1 cellular context compared by ENCODE assay signal in the genomic region with DNA sequence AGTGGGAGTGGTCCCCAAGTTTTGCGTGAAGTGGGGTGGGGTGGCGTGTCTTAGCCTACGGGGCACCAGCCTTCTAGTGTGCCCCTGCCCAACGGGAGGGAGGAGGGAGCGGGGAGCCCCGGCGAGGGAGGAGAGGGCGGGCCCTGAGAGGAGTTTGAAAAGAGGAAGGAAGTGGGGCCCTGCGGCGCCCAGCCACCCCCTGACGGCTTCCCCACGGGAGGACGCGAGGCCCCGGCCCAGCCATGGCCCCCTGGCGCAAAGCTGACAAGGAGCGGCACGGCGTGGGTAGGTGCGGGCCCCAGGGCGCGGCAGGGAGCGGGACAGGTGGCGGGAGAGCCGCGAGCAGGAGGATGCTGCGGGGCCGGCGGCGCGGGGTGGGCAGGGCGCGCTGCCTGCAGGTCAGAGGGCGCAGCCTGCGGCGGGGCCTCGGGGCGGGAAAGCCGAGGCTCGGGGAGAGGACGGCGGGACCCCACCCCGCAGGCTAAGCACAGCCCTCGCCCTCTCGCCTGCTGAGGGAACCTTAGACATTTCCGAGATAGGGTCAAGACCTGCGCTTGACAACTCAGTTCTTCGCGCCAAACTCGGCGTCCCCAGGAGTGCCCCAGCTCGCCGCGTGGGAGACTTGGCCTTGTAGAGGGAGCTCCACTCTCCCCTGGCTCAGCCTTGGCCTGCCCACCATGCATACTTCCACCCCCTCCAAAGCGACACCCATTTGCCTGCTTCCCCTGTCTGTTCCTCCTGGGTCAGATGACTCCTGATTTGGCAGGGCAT.
TF ChIP-seq lines count a peak whose summit lies in the region.

DOCK2 (plus strand) TSS at position 191 of the 771 bp plus-strand sequence; CDS start at position 243, 52 bp downstream.

TF ChIP-seq in WTC11, 78 proteins besides CTCF, POLR2A, EP300 and RAD21 (continued from another document and continues in another):
- no peak for TF ChIP-seq ATF6 (CRISPR knock-in tag; IDR thresholded peaks at IDR 0.05)
- TF ChIP-seq NFYB (CRISPR knock-in tag; conservative IDR thresholded peaks at IDR 0.05; ENCODE audit: low read depth), result no peak
- TF ChIP-seq TCF7 (CRISPR knock-in tag; IDR thresholded peaks at IDR 0.05; ENCODE audit: low read depth), result peak; percentile 69; the same call in 1 of the 2 replicates
- TF ChIP-seq ZNF263 (CRISPR knock-in tag; IDR thresholded peaks at IDR 0.05; ENCODE audit: low read depth), result no peak
- peak; percentile 82; the same call in 1 of the 2 replicates for TF ChIP-seq FOXP1 (CRISPR knock-in tag; IDR thresholded peaks at IDR 0.05; ENCODE audit: borderline replicate concordance)
- TF ChIP-seq GTF2I (CRISPR knock-in tag; conservative IDR thresholded peaks at IDR 0.05), result no peak
- TF ChIP-seq GRHL2 (CRISPR knock-in tag; IDR thresholded peaks at IDR 0.05; ENCODE audit: insufficient replicate concordance, severe bottlenecking), result no peak
- TF ChIP-seq, protein P1, sequence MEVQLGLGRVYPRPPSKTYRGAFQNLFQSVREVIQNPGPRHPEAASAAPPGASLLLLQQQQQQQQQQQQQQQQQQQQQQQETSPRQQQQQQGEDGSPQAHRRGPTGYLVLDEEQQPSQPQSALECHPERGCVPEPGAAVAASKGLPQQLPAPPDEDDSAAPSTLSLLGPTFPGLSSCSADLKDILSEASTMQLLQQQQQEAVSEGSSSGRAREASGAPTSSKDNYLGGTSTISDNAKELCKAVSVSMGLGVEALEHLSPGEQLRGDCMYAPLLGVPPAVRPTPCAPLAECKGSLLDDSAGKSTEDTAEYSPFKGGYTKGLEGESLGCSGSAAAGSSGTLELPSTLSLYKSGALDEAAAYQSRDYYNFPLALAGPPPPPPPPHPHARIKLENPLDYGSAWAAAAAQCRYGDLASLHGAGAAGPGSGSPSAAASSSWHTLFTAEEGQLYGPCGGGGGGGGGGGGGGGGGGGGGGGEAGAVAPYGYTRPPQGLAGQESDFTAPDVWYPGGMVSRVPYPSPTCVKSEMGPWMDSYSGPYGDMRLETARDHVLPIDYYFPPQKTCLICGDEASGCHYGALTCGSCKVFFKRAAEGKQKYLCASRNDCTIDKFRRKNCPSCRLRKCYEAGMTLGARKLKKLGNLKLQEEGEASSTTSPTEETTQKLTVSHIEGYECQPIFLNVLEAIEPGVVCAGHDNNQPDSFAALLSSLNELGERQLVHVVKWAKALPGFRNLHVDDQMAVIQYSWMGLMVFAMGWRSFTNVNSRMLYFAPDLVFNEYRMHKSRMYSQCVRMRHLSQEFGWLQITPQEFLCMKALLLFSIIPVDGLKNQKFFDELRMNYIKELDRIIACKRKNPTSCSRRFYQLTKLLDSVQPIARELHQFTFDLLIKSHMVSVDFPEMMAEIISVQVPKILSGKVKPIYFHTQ (CRISPR knock-in tag; IDR thresholded peaks at IDR 0.05), result no peak
- TF ChIP-seq ZNF281 (CRISPR knock-in tag; IDR thresholded peaks at IDR 0.05), result no peak
- no peak for TF ChIP-seq NR1H2 (CRISPR knock-in tag; IDR thresholded peaks at IDR 0.05)
- no peak for TF ChIP-seq STAT6 (CRISPR knock-in tag; conservative IDR thresholded peaks at IDR 0.05; ENCODE audit: low read depth)
- TF ChIP-seq TP53 (CRISPR knock-in tag; IDR thresholded peaks at IDR 0.05), result no peak
- no peak for TF ChIP-seq HMGA2 (CRISPR knock-in tag; IDR thresholded peaks at IDR 0.05)
- TF ChIP-seq, protein P2, sequence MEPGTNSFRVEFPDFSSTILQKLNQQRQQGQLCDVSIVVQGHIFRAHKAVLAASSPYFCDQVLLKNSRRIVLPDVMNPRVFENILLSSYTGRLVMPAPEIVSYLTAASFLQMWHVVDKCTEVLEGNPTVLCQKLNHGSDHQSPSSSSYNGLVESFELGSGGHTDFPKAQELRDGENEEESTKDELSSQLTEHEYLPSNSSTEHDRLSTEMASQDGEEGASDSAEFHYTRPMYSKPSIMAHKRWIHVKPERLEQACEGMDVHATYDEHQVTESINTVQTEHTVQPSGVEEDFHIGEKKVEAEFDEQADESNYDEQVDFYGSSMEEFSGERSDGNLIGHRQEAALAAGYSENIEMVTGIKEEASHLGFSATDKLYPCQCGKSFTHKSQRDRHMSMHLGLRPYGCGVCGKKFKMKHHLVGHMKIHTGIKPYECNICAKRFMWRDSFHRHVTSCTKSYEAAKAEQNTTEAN (CRISPR knock-in tag; IDR thresholded peaks at IDR 0.05), result peak; percentile 57; the same call in 1 of the 2 replicates
- TF ChIP-seq USF2 (CRISPR knock-in tag; IDR thresholded peaks at IDR 0.05), result no peak
- TF ChIP-seq CBFB (CRISPR knock-in tag; IDR thresholded peaks at IDR 0.05; ENCODE audit: low read depth), result no peak
- no peak for TF ChIP-seq RORB (CRISPR knock-in tag; IDR thresholded peaks at IDR 0.05)
- no peak for TF ChIP-seq ZNF671 (CRISPR knock-in tag; IDR thresholded peaks at IDR 0.05)
- no peak for TF ChIP-seq ZNF121 (CRISPR knock-in tag; IDR thresholded peaks at IDR 0.05)
- TF ChIP-seq EMX1 (CRISPR knock-in tag; IDR thresholded peaks at IDR 0.05), result no peak
- no peak for TF ChIP-seq ZNF423 (CRISPR knock-in tag; IDR thresholded peaks at IDR 0.05)
- TF ChIP-seq FOXK1 (CRISPR knock-in tag; IDR thresholded peaks at IDR 0.05), result 0 out of 2 replicates have a peak, but pooled peaks have one; percentile 18
- TF ChIP-seq ZNF232 (CRISPR knock-in tag; IDR thresholded peaks at IDR 0.05), result no peak
- peak; percentile 57 for TF ChIP-seq SP1 (CRISPR knock-in tag; conservative IDR thresholded peaks at IDR 0.05)
- TF ChIP-seq ZNF512 (CRISPR knock-in tag; IDR thresholded peaks at IDR 0.05; ENCODE audit: borderline replicate concordance), result no peak
- TF ChIP-seq OVOL2 (CRISPR knock-in tag; IDR thresholded peaks at IDR 0.05; ENCODE audit: borderline replicate concordance), result no peak
- no peak for TF ChIP-seq JAZF1 (CRISPR knock-in tag; IDR thresholded peaks at IDR 0.05)
- TF ChIP-seq FOXJ3 (CRISPR knock-in tag; IDR thresholded peaks at IDR 0.05; ENCODE audit: borderline replicate concordance), result no peak
- TF ChIP-seq SMAD3 (CRISPR knock-in tag; IDR thresholded peaks at IDR 0.05; ENCODE audit: borderline replicate concordance), result no peak
- no peak for TF ChIP-seq ZNF317 (CRISPR knock-in tag; IDR thresholded peaks at IDR 0.05; ENCODE audit: borderline replicate concordance, low read depth)
- TF ChIP-seq TEAD1 (CRISPR knock-in tag; IDR thresholded peaks at IDR 0.05), result no peak
- no peak for TF ChIP-seq ZNF219 (CRISPR knock-in tag; IDR thresholded peaks at IDR 0.05; ENCODE audit: borderline replicate concordance)
- no peak for TF ChIP-seq KAT7 (CRISPR knock-in tag; IDR thresholded peaks at IDR 0.05; ENCODE audit: borderline replicate concordance)
- no peak for TF ChIP-seq ARID4B (CRISPR knock-in tag; IDR thresholded peaks at IDR 0.05; ENCODE audit: borderline replicate concordance)
- no peak for TF ChIP-seq IRF2 (CRISPR knock-in tag; IDR thresholded peaks at IDR 0.05; ENCODE audit: borderline replicate concordance, low read depth)
